ENCODE assay signal across 14 cellular contexts in the genomic region with DNA sequence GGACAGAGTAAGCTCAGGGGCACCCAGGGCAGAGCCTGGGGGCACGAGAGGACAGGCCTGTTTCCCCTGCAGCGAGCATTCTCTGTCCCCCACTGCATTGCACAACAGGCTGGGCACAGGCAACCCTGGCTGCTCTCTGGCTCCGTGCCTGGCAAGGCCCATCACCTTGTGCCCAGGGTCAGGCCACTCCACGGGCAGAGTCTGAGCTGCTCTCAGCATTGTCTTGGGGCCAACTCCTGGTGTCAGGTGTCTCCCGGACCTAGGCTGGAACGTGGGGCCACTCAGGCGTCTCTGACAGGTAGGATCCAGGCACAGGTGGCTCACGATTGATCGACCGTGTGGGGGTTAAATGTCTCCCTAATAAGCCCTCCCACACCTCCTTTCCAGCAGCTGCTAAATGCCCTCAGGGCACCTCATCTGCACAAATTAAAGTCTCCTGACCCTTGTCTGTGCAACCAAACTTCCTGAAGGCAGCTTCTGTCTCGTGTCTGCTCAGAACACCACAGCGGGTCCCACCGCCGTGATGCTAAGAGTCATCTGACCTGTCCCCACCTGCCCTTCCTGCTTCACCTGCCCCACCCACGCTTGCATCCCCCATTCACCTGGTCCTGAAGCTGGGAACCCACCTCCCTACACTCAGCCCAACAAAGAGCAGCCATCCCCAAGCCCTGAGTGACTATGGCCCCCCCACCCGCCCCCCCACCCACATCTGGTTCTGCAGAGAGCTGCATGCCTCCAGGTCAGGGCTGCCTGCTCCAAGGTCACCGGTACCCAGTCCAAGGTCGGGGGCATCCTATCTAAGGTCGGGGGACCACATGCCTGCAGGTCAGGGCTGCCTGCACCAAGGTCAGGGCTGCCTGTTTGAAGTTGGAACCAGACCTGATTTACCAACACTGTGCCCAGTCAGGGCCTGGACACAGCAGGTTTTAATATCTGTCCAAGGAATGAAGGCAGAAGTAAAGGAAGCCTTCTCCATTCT.
DNase-seq lines count a peak whose midpoint lies in the region; ATAC-seq and TF ChIP-seq lines count a peak whose summit lies in the region.
"Had no signal": no experiment of that assay in that cellular context is flagged by ENCODE, and none has a peak within 500 bp of the region (broad histone marks: within the 10 kb centered on the region; RNA-seq: fewer than 3 reads in every experiment).

No MANE protein-coding gene starts in this region.

- no peaks in the 10 kb centered on the region for H3K27me3 ChIP-seq in prostate gland (replicated peaks; ENCODE audit: insufficient read depth)

- H3K4me1 ChIP-seq in prostate gland (replicated peaks) = peaks cover 4% of the 10 kb centered on the region

- peak; percentile 84 for ATAC-seq in left ventricle myocardium superior
- no peak for ATAC-seq in GM18520 (IDR thresholded peaks at IDR 0.05; ENCODE audit: unreplicated experiment)
- ATAC-seq in stimulated activated naive CD8-positive, alpha-beta T cell treated with anti-CD3 and anti-CD28 coated beads, Interleukin-15, Interleukin-2, amounts not matched to agents 100 U/mL and 50 U/mL, for 24 hours = no peak

- no peak for TF ChIP-seq POLR2A in prostate gland (IDR thresholded peaks at IDR 0.05)

- DNase-seq in RWPE1 (ENCODE audit: low spot score) (peak; percentile 26), left ventricle myocardium superior (peak; percentile 90), prostate gland (ENCODE audit: low spot score) (no peak), OCI-M2 (lab: John Stamatoyannopoulos, UW; ENCODE audit: unreplicated experiment) (no peak), NCI-H2227 (lab: John Stamatoyannopoulos, UW; ENCODE audit: unreplicated experiment) (no peak)
- DNase-seq in stimulated activated naive CD8-positive, alpha-beta T cell treated with anti-CD3 and anti-CD28 coated beads, Interleukin-15, Interleukin-2, amounts not matched to agents 100 U/mL and 50 U/mL, for 24 hours = no peak
- DNase-seq: activated T-cell treated with anti-CD3 and anti-CD28 coated beads, Interleukin-2, amount 50 U/mL, for 1 hour; central memory CD4-positive, alpha-beta T cell; GDM1; MM.1S; OCI-M1; stimulated activated naive CD4-positive, alpha-beta T cell treated with Interleukin-2 at 50 U/mL for 16 hours had no signal

- H3K27ac ChIP-seq in C4-2B = peak overlapping the region; percentile 63
- peak overlapping the region; percentile 98 for H3K27ac ChIP-seq in RWPE1
- H3K27ac ChIP-seq in prostate gland = peak overlapping the region; percentile 39 to 41

- WGBS in prostate gland = 74% methylated on average over 19 of the region's 19 CpGs

- H3K36me3 ChIP-seq in prostate gland = no peaks in the 10 kb centered on the region

- intact Hi-C loops in left ventricle myocardium superior (cut with micrococcal nuclease) = no loop called here
- intact Hi-C loops in prostate gland (cut with DNase I) = no loop called here

- POLR2A ChIA-PET in RWPE1 (lab: Yijun Ruan, JAX; ENCODE audit: low non-redundant PET) = interaction anchor here (0.8 kb wide), 1 partner anchor 81 kb away, joined by 3 read pairs; no protein-coding TSS in a partner anchor

- H3K9me3 ChIP-seq in prostate gland = no peaks in the 10 kb centered on the region

- CTCF ChIA-PET in RWPE1 (lab: Yijun Ruan, JAX) = interaction anchor here (0.6 kb wide), 1 partner anchor 80 kb away, joined by 3 read pairs; no protein-coding TSS in a partner anchor

- TF ChIP-seq CTCF in C4-2B (conservative IDR thresholded peaks at IDR 0.05) = no peak
- TF ChIP-seq CTCF in RWPE1 (conservative IDR thresholded peaks at IDR 0.05; ENCODE audit: low read depth) = no peak
- no peak for TF ChIP-seq CTCF in prostate gland (IDR thresholded peaks at IDR 0.05)

- no peak overlapping the region for H3K4me3 ChIP-seq in prostate gland

Comparison
In these comparisons a context has a peak if more than half of its experiments do, and no peak if none do; other contexts are left out.
1. H3K27ac ChIP-seq: peak in every context shown above with its lines; median percentile 98 in RWPE1; 63 in C4-2B; 40 in prostate gland.
2. DNase-seq: peak in RWPE1 (single experiment) and left ventricle myocardium superior (single experiment); none in prostate gland (single experiment), OCI-M2 (single experiment), stimulated activated naive CD8-positive, alpha-beta T cell treated with anti-CD3 and anti-CD28 coated beads, Interleukin-15, Interleukin-2, amounts not matched to agents 100 U/mL and 50 U/mL, for 24 hours (single experiment) and NCI-H2227 (single experiment).